ENCODE assay signal across 10 cellular contexts in the genomic region with DNA sequence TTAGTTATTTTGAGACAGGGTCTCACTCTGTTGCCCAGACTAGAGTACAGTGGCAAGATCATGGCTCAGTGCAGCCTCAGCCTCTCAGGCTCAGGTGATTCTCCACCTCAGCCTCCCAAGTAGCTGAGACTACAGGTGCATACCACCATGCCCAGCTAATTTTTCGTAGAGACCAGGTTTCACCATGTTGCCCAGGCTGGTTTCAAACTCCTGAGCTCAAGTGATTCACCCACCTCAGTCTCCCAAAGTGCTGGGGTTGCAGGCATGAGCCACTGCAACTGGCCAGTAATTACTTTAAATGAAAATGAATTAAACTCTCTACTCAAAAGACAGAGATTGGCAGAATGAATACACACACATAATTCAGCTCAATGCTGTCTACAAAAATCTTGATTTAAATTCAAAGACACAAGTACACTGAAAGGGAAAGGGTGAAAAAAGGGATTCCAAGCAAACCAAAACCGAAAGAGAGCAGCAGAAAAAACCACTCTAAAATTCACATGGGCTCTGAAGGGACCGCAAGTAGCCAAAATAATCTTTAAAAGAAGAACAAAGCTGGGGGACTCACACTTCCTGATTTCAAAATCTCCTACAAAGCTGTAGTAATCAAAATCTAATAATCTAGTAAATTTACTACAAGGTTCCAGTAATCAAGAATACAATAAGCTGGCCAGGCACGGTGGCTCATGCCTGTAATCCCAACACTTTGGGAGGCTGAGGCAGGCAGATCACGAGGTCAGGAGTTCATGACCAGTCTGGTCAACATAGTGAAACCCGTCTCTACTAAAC. TPM values are rescaled to one million over a fixed set of nuclear protein-coding genes. Genes with fewer than 3 reads are reported as not detected.
DNase-seq lines count a peak whose midpoint lies in the region; ATAC-seq and TF ChIP-seq lines count a peak whose summit lies in the region.
"Had no signal": no experiment of that assay in that cellular context is flagged by ENCODE, and none has a peak within 500 bp of the region (broad histone marks: within the 10 kb centered on the region; RNA-seq: fewer than 3 reads in every experiment).

No MANE protein-coding gene starts in this region.

- H3K27ac ChIP-seq in DND-41 (ENCODE audit: low read length) (no peak overlapping the region), OCI-LY7 (ENCODE audit: low read depth, low read length, poor library complexity, severe bottlenecking) (no peak overlapping the region)

- H3K9ac ChIP-seq in DND-41 (ENCODE audit: low read depth, low read length), result no peak overlapping the region

- H2AFZ ChIP-seq in DND-41 (ENCODE audit: low read depth, low read length), result no peak overlapping the region
- H2AFZ ChIP-seq in OCI-LY7 (ENCODE audit: low read length), result peak overlapping the region; percentile 47; the same call in 1 of the 2 replicates

- H3K4me3 ChIP-seq in DND-41 (ENCODE audit: low read depth in 1 of 2, low read length in 2 of 2) (no peak overlapping the region), OCI-LY7 (ENCODE audit: low read depth, low read length, poor library complexity, severe bottlenecking) (no peak overlapping the region)

- DNase-seq in DND-41 (no peak), OCI-LY7 (ENCODE audit: low spot score) (peak; percentile 23), left colon (no peak), HCEC 1CT (no peak), NCI-H2029 (lab: John Stamatoyannopoulos, UW) (no peak), NCI-H1417 treated with DMSO at 0.1 percent for 48 hours (lab: John Stamatoyannopoulos, UW) (no peak), HK-2 (ENCODE audit: unreplicated experiment) (no peak)
- DNase-seq: NCI-H1092; stimulated activated CD4-positive, alpha-beta T cell treated with anti-CD3 and anti-CD28 coated beads, Interleukin-4, amount 100 ng/mL, for 1 hour had no signal

- H3K4me2 ChIP-seq in DND-41 (ENCODE audit: insufficient read depth, low read length), result no peak overlapping the region
- H3K4me2 ChIP-seq in OCI-LY7 (ENCODE audit: low read length), result peak overlapping the region; percentile 43; the same call in 1 of the 2 replicates

- intact Hi-C loops in OCI-LY7 (cut with micrococcal nuclease; ENCODE audit: unreplicated experiment) (no loop called here), left colon (cut with DNase I, micrococcal nuclease) (no loop called here)

- CTCF ChIA-PET in OCI-LY7 (lab: Charles Lee; ENCODE audit: unreplicated experiment), result no interaction called here

- POLR2A ChIA-PET in OCI-LY7 (lab: Charles Lee), result interaction anchor here (0.6 to 1.8 kb wide), 9 partner anchors 11 to 125 kb away, joined by 3 to 6 read pairs (median 3); no protein-coding TSS in a partner anchor

- BruUV-seq in OCI-LY7 (replicated peaks; lab: Mats Ljungman, UMichigan), result no TSS peak

- H4K20me1 ChIP-seq in DND-41 (ENCODE audit: insufficient read depth, low read length), result no peaks in the 10 kb centered on the region
- no peaks in the 10 kb centered on the region for H4K20me1 ChIP-seq in OCI-LY7 (ENCODE audit: insufficient read depth, low read length)

- TF ChIP-seq CTCF in DND-41 (IDR thresholded peaks at IDR 0.05; ENCODE audit: borderline replicate concordance, extremely low read depth, low read length, poor library complexity, severe bottlenecking), result no peak
- no peak for TF ChIP-seq CTCF in OCI-LY7 (conservative IDR thresholded peaks at IDR 0.05; ENCODE audit: low read length)

- no peaks in the 10 kb centered on the region for H3K36me3 ChIP-seq in DND-41 (ENCODE audit: insufficient read depth, low read length)
- H3K36me3 ChIP-seq in OCI-LY7 (ENCODE audit: insufficient read depth, low read length), result no peaks in the 10 kb centered on the region; the same call in 1 of the 2 replicates

- H3K9me3 ChIP-seq in DND-41 (ENCODE audit: insufficient read depth, low read length, severe bottlenecking) (peaks cover 13% of the 10 kb centered on the region), OCI-LY7 (ENCODE audit: low read length) (peaks cover 30% of the 10 kb centered on the region; the same call in 1 of the 2 replicates)

- ATAC-seq in DND-41 (ENCODE audit: insufficient read depth, low read depth) (peak; percentile 56), GM21423 (IDR thresholded peaks at IDR 0.05; ENCODE audit: unreplicated experiment) (peak; percentile 65), left colon (peak; percentile 26)

- H3K4me1 ChIP-seq in DND-41 (ENCODE audit: insufficient read depth, low read length), result peaks cover 3% of the 10 kb centered on the region
- peaks cover 15% of the 10 kb centered on the region for H3K4me1 ChIP-seq in OCI-LY7 (ENCODE audit: insufficient read depth, low read length, poor library complexity, severe bottlenecking)

- H3K27me3 ChIP-seq in DND-41 (ENCODE audit: insufficient read depth, low read length, poor library complexity), result no peaks in the 10 kb centered on the region

- H3K9me2 ChIP-seq in OCI-LY7 (ENCODE audit: insufficient read depth, low read length), result no peaks in the 10 kb centered on the region

- H3K79me2 ChIP-seq in DND-41 (ENCODE audit: insufficient read depth, low read length) (no peaks in the 10 kb centered on the region), OCI-LY7 (ENCODE audit: insufficient read depth, low read depth, low read length) (no peaks in the 10 kb centered on the region)

RNA-seq across cellular contexts. Expression of a gene that starts 11.8 kb away (rescaled TPM):
- total RNA-seq in OCI-LY7 (2014; rRNA removed; shearing (Covaris generic)), result 4.7 and 8.4 TPM in 2 replicates
- total RNA-seq in OCI-LY7 (2022) (33.3 and 35.3 TPM in 2 replicates), left colon (10 to 100 TPM; 26.6 to 34.3 TPM)
